Comparison of ENCODE assay signal across 1 cellular context in the genomic region with DNA sequence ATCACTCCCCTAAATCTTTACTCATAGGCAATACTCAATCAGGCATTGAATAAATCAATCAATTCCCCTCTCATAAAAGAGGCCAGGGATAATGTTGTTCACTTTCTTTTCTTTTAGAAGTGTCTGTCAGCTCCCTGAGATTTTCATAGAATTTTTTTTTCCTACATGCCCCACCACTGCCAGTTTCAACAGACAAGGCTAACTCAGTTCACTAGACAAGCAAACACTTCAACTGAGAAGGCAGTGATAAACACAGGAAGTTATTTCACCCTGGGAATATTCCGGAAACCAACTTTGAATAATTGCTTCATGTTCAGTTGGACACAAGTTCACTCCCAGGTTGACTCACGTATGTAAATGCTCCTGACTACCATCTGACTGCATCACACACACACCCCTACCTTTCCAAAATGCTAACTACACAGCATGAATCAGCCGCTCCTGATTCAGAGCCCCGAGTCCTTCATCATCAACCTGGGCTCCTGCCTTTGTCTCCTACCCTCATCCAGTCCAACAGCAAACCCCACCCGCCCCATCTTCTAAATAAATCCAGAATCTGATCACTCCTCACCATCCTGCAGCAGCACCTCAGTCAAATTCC.
A peak's percentile ranks its signal among the peaks of the same experiment; 100 is the strongest.
TF ChIP-seq lines count a peak whose summit lies in the region.

No MANE protein-coding gene starts in this region.

TF ChIP-seq in HepG2, 621 proteins besides CTCF, POLR2A, EP300 and RAD21 (continued from another document and continues in another):
- TF ChIP-seq, protein P1, sequence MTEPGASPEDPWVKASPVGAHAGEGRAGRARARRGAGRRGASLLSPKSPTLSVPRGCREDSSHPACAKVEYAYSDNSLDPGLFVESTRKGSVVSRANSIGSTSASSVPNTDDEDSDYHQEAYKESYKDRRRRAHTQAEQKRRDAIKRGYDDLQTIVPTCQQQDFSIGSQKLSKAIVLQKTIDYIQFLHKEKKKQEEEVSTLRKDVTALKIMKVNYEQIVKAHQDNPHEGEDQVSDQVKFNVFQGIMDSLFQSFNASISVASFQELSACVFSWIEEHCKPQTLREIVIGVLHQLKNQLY (CRISPR knock-in tag; IDR thresholded peaks at IDR 0.05) = peak; percentile 59; the same call in 1 of the 2 replicates
- TF ChIP-seq ZNF816 (CRISPR knock-in tag; IDR thresholded peaks at IDR 0.05; ENCODE audit: borderline replicate concordance) = no peak
- TF ChIP-seq NCOR1 (IDR thresholded peaks at IDR 0.05; ENCODE audit: borderline replicate concordance, low read length) = peak; percentile 69; the same call in 1 of the 2 replicates
- TF ChIP-seq HMG20A (CRISPR knock-in tag; IDR thresholded peaks at IDR 0.05; ENCODE audit: borderline replicate concordance) = peak; percentile 81; the same call in 1 of the 2 replicates
- TF ChIP-seq ZBTB3 (CRISPR knock-in tag; IDR thresholded peaks at IDR 0.05; ENCODE audit: borderline replicate concordance, low read depth) = peak; percentile 82
- TF ChIP-seq ZFP37 (CRISPR knock-in tag; IDR thresholded peaks at IDR 0.05; ENCODE audit: borderline replicate concordance) = 0 out of 2 replicates have a peak, but pooled peaks have one; percentile 73
- peak; percentile 92 for TF ChIP-seq SOX5 (CRISPR knock-in tag; IDR thresholded peaks at IDR 0.05; ENCODE audit: borderline replicate concordance)
- TF ChIP-seq ZFP82 (CRISPR knock-in tag; IDR thresholded peaks at IDR 0.05; ENCODE audit: borderline replicate concordance) = no peak
- TF ChIP-seq, protein P2, sequence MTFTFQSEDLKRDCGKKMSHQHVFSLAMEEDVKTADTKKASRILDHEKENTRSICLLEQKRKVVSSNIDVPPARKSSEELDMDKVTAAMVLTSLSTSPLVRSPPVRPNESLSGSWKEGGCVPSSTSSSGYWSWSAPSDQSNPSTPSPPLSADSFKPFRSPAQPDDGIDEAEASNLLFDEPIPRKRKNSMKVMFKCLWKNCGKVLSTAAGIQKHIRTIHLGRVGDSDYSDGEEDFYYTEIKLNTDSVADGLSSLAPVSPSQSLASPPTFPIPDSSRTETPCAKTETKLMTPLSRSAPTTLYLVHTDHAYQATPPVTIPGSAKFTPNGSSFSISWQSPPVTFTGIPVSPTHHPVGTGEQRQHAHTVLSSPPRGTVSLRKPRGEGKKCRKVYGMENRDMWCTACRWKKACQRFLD (CRISPR knock-in tag; IDR thresholded peaks at IDR 0.05; ENCODE audit: borderline replicate concordance) = no peak
- TF ChIP-seq, protein P3, sequence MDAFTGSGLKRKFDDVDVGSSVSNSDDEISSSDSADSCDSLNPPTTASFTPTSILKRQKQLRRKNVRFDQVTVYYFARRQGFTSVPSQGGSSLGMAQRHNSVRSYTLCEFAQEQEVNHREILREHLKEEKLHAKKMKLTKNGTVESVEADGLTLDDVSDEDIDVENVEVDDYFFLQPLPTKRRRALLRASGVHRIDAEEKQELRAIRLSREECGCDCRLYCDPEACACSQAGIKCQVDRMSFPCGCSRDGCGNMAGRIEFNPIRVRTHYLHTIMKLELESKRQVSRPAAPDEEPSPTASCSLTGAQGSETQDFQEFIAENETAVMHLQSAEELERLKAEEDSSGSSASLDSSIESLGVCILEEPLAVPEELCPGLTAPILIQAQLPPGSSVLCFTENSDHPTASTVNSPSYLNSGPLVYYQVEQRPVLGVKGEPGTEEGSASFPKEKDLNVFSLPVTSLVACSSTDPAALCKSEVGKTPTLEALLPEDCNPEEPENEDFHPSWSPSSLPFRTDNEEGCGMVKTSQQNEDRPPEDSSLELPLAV (CRISPR knock-in tag; conservative IDR thresholded peaks at IDR 0.05; ENCODE audit: low read depth) = no peak
- TF ChIP-seq ETV5 (CRISPR knock-in tag; IDR thresholded peaks at IDR 0.05; ENCODE audit: borderline replicate concordance) = peak; percentile 99
- TF ChIP-seq, protein P4, sequence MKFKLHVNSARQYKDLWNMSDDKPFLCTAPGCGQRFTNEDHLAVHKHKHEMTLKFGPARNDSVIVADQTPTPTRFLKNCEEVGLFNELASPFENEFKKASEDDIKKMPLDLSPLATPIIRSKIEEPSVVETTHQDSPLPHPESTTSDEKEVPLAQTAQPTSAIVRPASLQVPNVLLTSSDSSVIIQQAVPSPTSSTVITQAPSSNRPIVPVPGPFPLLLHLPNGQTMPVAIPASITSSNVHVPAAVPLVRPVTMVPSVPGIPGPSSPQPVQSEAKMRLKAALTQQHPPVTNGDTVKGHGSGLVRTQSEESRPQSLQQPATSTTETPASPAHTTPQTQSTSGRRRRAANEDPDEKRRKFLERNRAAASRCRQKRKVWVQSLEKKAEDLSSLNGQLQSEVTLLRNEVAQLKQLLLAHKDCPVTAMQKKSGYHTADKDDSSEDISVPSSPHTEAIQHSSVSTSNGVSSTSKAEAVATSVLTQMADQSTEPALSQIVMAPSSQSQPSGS (CRISPR knock-in tag; IDR thresholded peaks at IDR 0.05) = 0 out of 2 replicates have a peak, but pooled peaks have one; percentile 27
- TF ChIP-seq FOXA1 (IDR thresholded peaks at IDR 0.05) = 0 out of 2 replicates have a peak, but pooled peaks have one; percentile 42
- peak; percentile 83 for TF ChIP-seq FOXA1 (CRISPR knock-in tag; IDR thresholded peaks at IDR 0.05)
- peak; percentile 73 for TF ChIP-seq ELF1 (CRISPR knock-in tag; IDR thresholded peaks at IDR 0.05)
- no peak for TF ChIP-seq HCFC1 (IDR thresholded peaks at IDR 0.05; ENCODE audit: low read depth, low read length)
- TF ChIP-seq, protein P5, sequence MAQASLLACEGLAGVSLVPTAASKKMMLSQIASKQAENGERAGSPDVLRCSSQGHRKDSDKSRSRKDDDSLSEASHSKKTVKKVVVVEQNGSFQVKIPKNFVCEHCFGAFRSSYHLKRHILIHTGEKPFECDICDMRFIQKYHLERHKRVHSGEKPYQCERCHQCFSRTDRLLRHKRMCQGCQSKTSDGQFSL (CRISPR knock-in tag; IDR thresholded peaks at IDR 0.05) = no peak
- no peak for TF ChIP-seq GABPA (IDR thresholded peaks at IDR 0.05; ENCODE audit: low read depth, low read length)
- peak; percentile 85 for TF ChIP-seq GABPA (CRISPR knock-in tag; IDR thresholded peaks at IDR 0.05; ENCODE audit: low read depth)
- no peak for TF ChIP-seq HOXA9 (CRISPR knock-in tag; IDR thresholded peaks at IDR 0.05; ENCODE audit: borderline replicate concordance)
- 0 out of 2 replicates have a peak, but pooled peaks have one; percentile 12 for TF ChIP-seq NR2F6 (IDR thresholded peaks at IDR 0.05)
- TF ChIP-seq NR2F6 (CRISPR knock-in tag; IDR thresholded peaks at IDR 0.05) = peak; percentile 67
- no peak for TF ChIP-seq HMGA1 (CRISPR knock-in tag; conservative IDR thresholded peaks at IDR 0.05)
- TF ChIP-seq MED8 (CRISPR knock-in tag; IDR thresholded peaks at IDR 0.05; ENCODE audit: insufficient replicate concordance) = no peak
- no peak for TF ChIP-seq DMAP1 (CRISPR knock-in tag; IDR thresholded peaks at IDR 0.05)
- TF ChIP-seq SNAI1 (CRISPR knock-in tag; IDR thresholded peaks at IDR 0.05; ENCODE audit: borderline replicate concordance) = no peak
- TF ChIP-seq, protein P6, sequence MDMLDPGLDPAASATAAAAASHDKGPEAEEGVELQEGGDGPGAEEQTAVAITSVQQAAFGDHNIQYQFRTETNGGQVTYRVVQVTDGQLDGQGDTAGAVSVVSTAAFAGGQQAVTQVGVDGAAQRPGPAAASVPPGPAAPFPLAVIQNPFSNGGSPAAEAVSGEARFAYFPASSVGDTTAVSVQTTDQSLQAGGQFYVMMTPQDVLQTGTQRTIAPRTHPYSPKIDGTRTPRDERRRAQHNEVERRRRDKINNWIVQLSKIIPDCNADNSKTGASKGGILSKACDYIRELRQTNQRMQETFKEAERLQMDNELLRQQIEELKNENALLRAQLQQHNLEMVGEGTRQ (IDR thresholded peaks at IDR 0.05; ENCODE audit: low read depth, low read length) = peak; percentile 7; the same call in 1 of the 2 replicates
- TF ChIP-seq, protein P6 (CRISPR knock-in tag; IDR thresholded peaks at IDR 0.05; ENCODE audit: borderline replicate concordance) = no peak
- TF ChIP-seq, protein P7, sequence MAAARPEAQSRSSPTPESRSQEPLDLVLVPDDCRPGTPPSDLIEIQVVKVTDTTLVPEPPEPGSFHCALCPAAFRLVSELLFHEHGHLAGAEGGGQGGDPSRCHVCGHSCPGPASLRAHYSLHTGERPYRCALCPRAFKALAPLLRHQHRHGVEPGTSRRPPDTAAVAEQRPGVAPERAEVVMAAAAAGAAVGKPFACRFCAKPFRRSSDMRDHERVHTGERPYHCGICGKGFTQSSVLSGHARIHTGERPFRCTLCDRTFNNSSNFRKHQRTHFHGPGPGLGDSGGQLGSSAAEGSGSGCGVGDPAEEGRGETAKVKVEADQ (CRISPR knock-in tag; IDR thresholded peaks at IDR 0.05; ENCODE audit: borderline replicate concordance) = no peak
- peak; percentile 75 for TF ChIP-seq THAP11 (CRISPR knock-in tag; IDR thresholded peaks at IDR 0.05)
- no peak for TF ChIP-seq SMAD1 (CRISPR knock-in tag; IDR thresholded peaks at IDR 0.05; ENCODE audit: borderline replicate concordance, low read depth)
- TF ChIP-seq SIX4 (CRISPR knock-in tag; IDR thresholded peaks at IDR 0.05) = 0 out of 2 replicates have a peak, but pooled peaks have one; percentile 33
- TF ChIP-seq ATF7 (IDR thresholded peaks at IDR 0.05) = no peak
- TF ChIP-seq ATF7 (CRISPR knock-in tag; IDR thresholded peaks at IDR 0.05) = peak; percentile 74; the same call in 1 of the 2 replicates
- TF ChIP-seq SKI (IDR thresholded peaks at IDR 0.05; ENCODE audit: partially characterized antibody) = peak; percentile 87
- peak; percentile 71 for TF ChIP-seq FOXJ3 (CRISPR knock-in tag; IDR thresholded peaks at IDR 0.05; ENCODE audit: borderline replicate concordance)
- no peak for TF ChIP-seq ZNF343 (CRISPR knock-in tag; IDR thresholded peaks at IDR 0.05)
- TF ChIP-seq, protein P8, sequence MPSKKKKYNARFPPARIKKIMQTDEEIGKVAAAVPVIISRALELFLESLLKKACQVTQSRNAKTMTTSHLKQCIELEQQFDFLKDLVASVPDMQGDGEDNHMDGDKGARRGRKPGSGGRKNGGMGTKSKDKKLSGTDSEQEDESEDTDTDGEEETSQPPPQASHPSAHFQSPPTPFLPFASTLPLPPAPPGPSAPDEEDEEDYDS (CRISPR knock-in tag; IDR thresholded peaks at IDR 0.05) = peak; percentile 65
- peak; percentile 71; the same call in 1 of the 2 replicates for TF ChIP-seq ZNF556 (CRISPR knock-in tag; IDR thresholded peaks at IDR 0.05; ENCODE audit: borderline replicate concordance)
- no peak for TF ChIP-seq ZNF749 (CRISPR knock-in tag; IDR thresholded peaks at IDR 0.05; ENCODE audit: borderline replicate concordance)
- TF ChIP-seq, protein P9, sequence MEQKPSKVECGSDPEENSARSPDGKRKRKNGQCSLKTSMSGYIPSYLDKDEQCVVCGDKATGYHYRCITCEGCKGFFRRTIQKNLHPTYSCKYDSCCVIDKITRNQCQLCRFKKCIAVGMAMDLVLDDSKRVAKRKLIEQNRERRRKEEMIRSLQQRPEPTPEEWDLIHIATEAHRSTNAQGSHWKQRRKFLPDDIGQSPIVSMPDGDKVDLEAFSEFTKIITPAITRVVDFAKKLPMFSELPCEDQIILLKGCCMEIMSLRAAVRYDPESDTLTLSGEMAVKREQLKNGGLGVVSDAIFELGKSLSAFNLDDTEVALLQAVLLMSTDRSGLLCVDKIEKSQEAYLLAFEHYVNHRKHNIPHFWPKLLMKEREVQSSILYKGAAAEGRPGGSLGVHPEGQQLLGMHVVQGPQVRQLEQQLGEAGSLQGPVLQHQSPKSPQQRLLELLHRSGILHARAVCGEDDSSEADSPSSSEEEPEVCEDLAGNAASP (CRISPR knock-in tag; IDR thresholded peaks at IDR 0.05; ENCODE audit: borderline replicate concordance) = peak; percentile 80
- peak; percentile 78; the same call in 1 of the 2 replicates for TF ChIP-seq MEIS2 (CRISPR knock-in tag; IDR thresholded peaks at IDR 0.05)
- TF ChIP-seq ELF4 (CRISPR knock-in tag; IDR thresholded peaks at IDR 0.05; ENCODE audit: borderline replicate concordance) = 0 out of 2 replicates have a peak, but pooled peaks have one; percentile 54
- TF ChIP-seq CHD4 (IDR thresholded peaks at IDR 0.05; ENCODE audit: borderline replicate concordance, low read length) = no peak
- TF ChIP-seq FOXK2 (IDR thresholded peaks at IDR 0.05) = peak; percentile 86
- TF ChIP-seq ATF7-NPFF (CRISPR knock-in tag; IDR thresholded peaks at IDR 0.05; ENCODE audit: low read depth) = no peak
- peak; percentile 91 for TF ChIP-seq ERF (CRISPR knock-in tag; IDR thresholded peaks at IDR 0.05)
- TF ChIP-seq, protein P10, sequence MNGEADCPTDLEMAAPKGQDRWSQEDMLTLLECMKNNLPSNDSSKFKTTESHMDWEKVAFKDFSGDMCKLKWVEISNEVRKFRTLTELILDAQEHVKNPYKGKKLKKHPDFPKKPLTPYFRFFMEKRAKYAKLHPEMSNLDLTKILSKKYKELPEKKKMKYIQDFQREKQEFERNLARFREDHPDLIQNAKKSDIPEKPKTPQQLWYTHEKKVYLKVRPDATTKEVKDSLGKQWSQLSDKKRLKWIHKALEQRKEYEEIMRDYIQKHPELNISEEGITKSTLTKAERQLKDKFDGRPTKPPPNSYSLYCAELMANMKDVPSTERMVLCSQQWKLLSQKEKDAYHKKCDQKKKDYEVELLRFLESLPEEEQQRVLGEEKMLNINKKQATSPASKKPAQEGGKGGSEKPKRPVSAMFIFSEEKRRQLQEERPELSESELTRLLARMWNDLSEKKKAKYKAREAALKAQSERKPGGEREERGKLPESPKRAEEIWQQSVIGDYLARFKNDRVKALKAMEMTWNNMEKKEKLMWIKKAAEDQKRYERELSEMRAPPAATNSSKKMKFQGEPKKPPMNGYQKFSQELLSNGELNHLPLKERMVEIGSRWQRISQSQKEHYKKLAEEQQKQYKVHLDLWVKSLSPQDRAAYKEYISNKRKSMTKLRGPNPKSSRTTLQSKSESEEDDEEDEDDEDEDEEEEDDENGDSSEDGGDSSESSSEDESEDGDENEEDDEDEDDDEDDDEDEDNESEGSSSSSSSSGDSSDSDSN (CRISPR knock-in tag; IDR thresholded peaks at IDR 0.05) = no peak
- no peak for TF ChIP-seq TSC22D2 (CRISPR knock-in tag; IDR thresholded peaks at IDR 0.05; ENCODE audit: borderline replicate concordance)
- TF ChIP-seq, protein P11, sequence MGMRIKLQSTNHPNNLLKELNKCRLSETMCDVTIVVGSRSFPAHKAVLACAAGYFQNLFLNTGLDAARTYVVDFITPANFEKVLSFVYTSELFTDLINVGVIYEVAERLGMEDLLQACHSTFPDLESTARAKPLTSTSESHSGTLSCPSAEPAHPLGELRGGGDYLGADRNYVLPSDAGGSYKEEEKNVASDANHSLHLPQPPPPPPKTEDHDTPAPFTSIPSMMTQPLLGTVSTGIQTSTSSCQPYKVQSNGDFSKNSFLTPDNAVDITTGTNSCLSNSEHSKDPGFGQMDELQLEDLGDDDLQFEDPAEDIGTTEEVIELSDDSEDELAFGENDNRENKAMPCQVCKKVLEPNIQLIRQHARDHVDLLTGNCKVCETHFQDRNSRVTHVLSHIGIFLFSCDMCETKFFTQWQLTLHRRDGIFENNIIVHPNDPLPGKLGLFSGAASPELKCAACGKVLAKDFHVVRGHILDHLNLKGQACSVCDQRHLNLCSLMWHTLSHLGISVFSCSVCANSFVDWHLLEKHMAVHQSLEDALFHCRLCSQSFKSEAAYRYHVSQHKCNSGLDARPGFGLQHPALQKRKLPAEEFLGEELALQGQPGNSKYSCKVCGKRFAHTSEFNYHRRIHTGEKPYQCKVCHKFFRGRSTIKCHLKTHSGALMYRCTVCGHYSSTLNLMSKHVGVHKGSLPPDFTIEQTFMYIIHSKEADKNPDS (CRISPR knock-in tag; IDR thresholded peaks at IDR 0.05) = no peak
- 0 out of 2 replicates have a peak, but pooled peaks have one; percentile 34 for TF ChIP-seq PHF21A (CRISPR knock-in tag; IDR thresholded peaks at IDR 0.05)
- peak; percentile 96 for TF ChIP-seq MED1 (CRISPR knock-in tag; IDR thresholded peaks at IDR 0.05)
